Comparison of ENCODE assay signal across 8 cellular contexts in the genomic region with DNA sequence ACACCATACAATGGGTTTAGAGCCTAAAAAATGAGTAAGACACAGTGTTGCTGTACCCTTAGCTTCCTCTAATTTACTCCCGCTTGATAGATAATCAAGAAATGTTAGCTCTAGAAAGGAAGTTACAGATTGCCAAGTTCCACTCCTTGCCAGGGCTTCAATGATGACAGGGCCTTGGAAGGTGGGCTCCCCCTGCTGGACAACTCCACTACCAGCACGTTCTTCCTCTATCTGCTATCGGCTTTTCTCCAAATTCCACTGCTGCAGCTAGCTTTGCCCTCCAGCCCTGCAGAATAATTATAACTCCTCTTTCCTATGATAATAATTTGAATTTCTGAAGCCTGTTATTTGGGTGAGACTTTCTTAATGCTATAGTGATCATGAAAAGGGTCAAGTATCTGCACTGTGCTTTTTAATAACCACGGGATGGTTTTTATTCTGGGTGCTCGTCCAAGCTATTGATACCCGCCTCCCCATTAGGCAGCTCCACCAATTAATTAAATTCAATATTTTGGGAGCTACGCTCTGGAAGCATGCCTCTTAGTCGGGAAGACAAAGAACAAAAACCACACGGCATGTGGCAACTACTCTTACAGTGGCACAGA. TPM values are rescaled to one million over a fixed set of nuclear protein-coding genes. Genes with fewer than 3 reads are reported as not detected.
A peak's percentile ranks its signal among the peaks of the same experiment; 100 is the strongest.
DNase-seq lines count a peak whose midpoint lies in the region; ATAC-seq and FAIRE-seq lines count a peak whose summit lies in the region.

No MANE protein-coding gene starts in this region.

- intact Hi-C loops in posterior cingulate gyrus (cut with DNase I): loop anchor here (1.0 kb wide), 1 partner anchor 31 kb away; no protein-coding TSS in a partner anchor

- no peak for ATAC-seq in GM21390 (IDR thresholded peaks at IDR 0.05; ENCODE audit: unreplicated experiment)

- DNase-seq in CMK (ENCODE audit: low read depth): peak; percentile 45
- peak; percentile 62 for DNase-seq in HT-29 (ENCODE audit: low spot score)
- DNase-seq in RKO (ENCODE audit: low spot score): peak; percentile 73
- DNase-seq in activated effector memory CD4-positive, alpha-beta T cell treated with Interleukin-2 at 50 U/mL for 16 hours: peak; percentile 4
- peak; percentile 70 for DNase-seq in germinal center (ENCODE audit: low spot score)
- peak; percentile 64 to 95 (median 78) for DNase-seq in posterior cingulate gyrus
- peak; percentile 75 for DNase-seq in urothelium cell line (ENCODE audit: low spot score)

- no peak for FAIRE-seq in urothelium cell line (lab: Jason Lieb, UNC)

RNA-seq across cellular contexts. Expression of gene SYN3, which starts 9.0 kb away (rescaled TPM):
- not detected in 2 replicates for total RNA-seq in HT-29 (2014; rRNA removed; shearing (Covaris generic))

Comparison
In these comparisons a context has a peak if more than half of its experiments do, and no peak if none do; other contexts are left out.
1. DNase-seq: peak in every context shown above with its lines; median percentile 78 in posterior cingulate gyrus; 75 in urothelium cell line; 73 in RKO; 70 in germinal center; 62 in HT-29; 45 in CMK; 4 in activated effector memory CD4-positive, alpha-beta T cell treated with Interleukin-2 at 50 U/mL for 16 hours.